23 cellular contexts compared by ENCODE assay signal in the genomic region with DNA sequence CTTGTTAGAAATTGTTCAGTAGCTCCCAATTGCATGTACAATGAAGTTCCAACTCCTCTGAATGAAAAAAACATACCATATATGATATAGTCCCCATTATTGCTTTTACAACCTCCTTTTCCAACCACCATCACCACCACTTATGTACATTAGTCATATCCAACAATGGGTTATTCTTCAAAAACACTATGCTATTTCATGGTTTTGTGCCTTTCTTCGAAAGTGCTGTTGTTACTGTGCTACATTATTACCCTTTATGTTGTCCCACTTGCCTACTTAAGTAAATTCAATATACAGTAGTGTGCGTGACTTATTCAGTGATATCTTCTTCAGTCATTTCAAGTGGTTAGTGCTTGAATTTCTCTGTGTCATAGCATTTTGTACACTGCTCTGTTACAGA.
DNase-seq lines count a peak whose midpoint lies in the region; ATAC-seq and TF ChIP-seq lines count a peak whose summit lies in the region.
"Had no signal": no experiment of that assay in that cellular context is flagged by ENCODE, and none has a peak within 500 bp of the region (broad histone marks: within the 10 kb centered on the region; RNA-seq: fewer than 3 reads in every experiment).

No MANE protein-coding gene starts in this region.

- in situ Hi-C loops in SK-MEL-5 (cut with HindIII; ENCODE audit: low pct_unique_long_range_greater_than_20kb, low sequenced_read_pairs) = no loop called here

- no TSS peak for BruUV-seq in MCF 10A (replicated peaks; lab: Mats Ljungman, UMichigan)

- TF ChIP-seq CTCF in glutamatergic neuron (IDR thresholded peaks at IDR 0.05; ENCODE audit: partially characterized antibody, unreplicated experiment) (no peak), MCF 10A (IDR thresholded peaks at IDR 0.05; ENCODE audit: unreplicated experiment) (no peak)

- H3K27ac Mint-ChIP-seq in activated CD4-positive, alpha-beta T cell treated with anti-CD3 and anti-CD28 coated beads for 36 hours = no peak overlapping the region
- H3K27ac Mint-ChIP-seq in activated CD4-positive, alpha-beta T cell treated with anti-CD3 and anti-CD28 coated beads, Interleukin-2, amount 10 ng/mL, durations not matched to agents 24 days and 14 days = no peak overlapping the region
- peak overlapping the region; percentile 83 for H3K27ac Mint-ChIP-seq in glutamatergic neuron (ENCODE audit: unreplicated experiment)
- no peak overlapping the region for H3K27ac Mint-ChIP-seq in MCF 10A (ENCODE audit: low read depth, unreplicated experiment)
- H3K27ac Mint-ChIP-seq: B cell, IgD-negative memory B cell had no signal

- no peaks in the 10 kb centered on the region for H3K9me3 Mint-ChIP-seq in activated CD4-positive, alpha-beta T cell treated with anti-CD3 and anti-CD28 coated beads for 36 hours (ENCODE audit: low read depth)
- no peaks in the 10 kb centered on the region for H3K9me3 Mint-ChIP-seq in activated CD4-positive, alpha-beta T cell treated with anti-CD3 and anti-CD28 coated beads, Interleukin-2, amount 10 ng/mL, durations not matched to agents 24 days and 14 days
- no peaks in the 10 kb centered on the region for H3K9me3 Mint-ChIP-seq in glutamatergic neuron (ENCODE audit: unreplicated experiment)
- H3K9me3 Mint-ChIP-seq in MCF 10A (ENCODE audit: unreplicated experiment) = no peaks in the 10 kb centered on the region
- H3K9me3 Mint-ChIP-seq: CD4-positive, CD25-positive, alpha-beta regulatory T cell; IgD-negative memory B cell had no signal

- peaks cover 18% of the 10 kb centered on the region for H3K36me3 Mint-ChIP-seq in activated CD4-positive, alpha-beta T cell treated with anti-CD3 and anti-CD28 coated beads for 36 hours (ENCODE audit: low read depth)
- H3K36me3 Mint-ChIP-seq in activated CD4-positive, alpha-beta T cell treated with anti-CD3 and anti-CD28 coated beads, Interleukin-2, amount 10 ng/mL, durations not matched to agents 24 days and 14 days (ENCODE audit: low read depth) = peaks cover 39% of the 10 kb centered on the region
- H3K36me3 Mint-ChIP-seq in glutamatergic neuron (ENCODE audit: unreplicated experiment) (no peaks in the 10 kb centered on the region), MCF 10A (ENCODE audit: insufficient read depth, unreplicated experiment) (peaks cover 67% of the 10 kb centered on the region)

- peaks cover 16% of the 10 kb centered on the region for H3K4me1 Mint-ChIP-seq in activated CD4-positive, alpha-beta T cell treated with anti-CD3 and anti-CD28 coated beads for 36 hours
- H3K4me1 Mint-ChIP-seq in activated CD4-positive, alpha-beta T cell treated with anti-CD3 and anti-CD28 coated beads, Interleukin-2, amount 10 ng/mL, durations not matched to agents 24 days and 14 days = peaks cover 23% of the 10 kb centered on the region
- peaks cover 21% of the 10 kb centered on the region for H3K4me1 Mint-ChIP-seq in glutamatergic neuron (ENCODE audit: low read depth, unreplicated experiment)
- H3K4me1 Mint-ChIP-seq in MCF 10A (ENCODE audit: insufficient read depth, unreplicated experiment) = peaks cover 8% of the 10 kb centered on the region
- H3K4me1 Mint-ChIP-seq: B cell had no signal

- CTCF ChIA-PET in activated CD4-positive, alpha-beta T cell treated with anti-CD3 and anti-CD28 coated beads for 36 hours (lab: Charles Lee) = no interaction called here
- CTCF ChIA-PET in MCF 10A (lab: Yijun Ruan, JAX) = interaction anchor here (1.1 kb wide), 1 partner anchor 206 kb away, joined by 3 read pairs; no protein-coding TSS in a partner anchor

- ATAC-seq in activated CD4-positive, alpha-beta T cell treated with anti-CD3 and anti-CD28 coated beads for 36 hours = peak; percentile 23
- no peak for ATAC-seq in HG02981 (IDR thresholded peaks at IDR 0.05; ENCODE audit: unreplicated experiment)

- no peak overlapping the region for H3K4me3 Mint-ChIP-seq in activated CD4-positive, alpha-beta T cell treated with anti-CD3 and anti-CD28 coated beads for 36 hours
- H3K4me3 Mint-ChIP-seq in activated CD4-positive, alpha-beta T cell treated with anti-CD3 and anti-CD28 coated beads, Interleukin-2, amount 10 ng/mL, durations not matched to agents 24 days and 14 days = no peak overlapping the region
- H3K4me3 Mint-ChIP-seq in glutamatergic neuron (ENCODE audit: unreplicated experiment) = no peak overlapping the region
- H3K4me3 Mint-ChIP-seq in MCF 10A (ENCODE audit: unreplicated experiment) = no peak overlapping the region
- H3K4me3 Mint-ChIP-seq: B cell; CD4-positive, CD25-positive, alpha-beta regulatory T cell; IgD-negative memory B cell had no signal

- DNase-seq in activated CD4-positive, alpha-beta T cell treated with anti-CD3 and anti-CD28 coated beads for 36 hours = no peak
- DNase-seq in activated CD4-positive, alpha-beta T cell treated with anti-CD3 and anti-CD28 coated beads, Interleukin-2, amount 10 ng/mL, durations not matched to agents 24 days and 14 days = no peak
- DNase-seq in COLO829 (ENCODE audit: low spot score) = peak; percentile 55
- peak; percentile 70 for DNase-seq in SK-MEL-5 (ENCODE audit: low read depth, low spot score)
- no peak for DNase-seq in glutamatergic neuron
- DNase-seq in MCF 10A (ENCODE audit: unreplicated experiment) = no peak
- no peak for DNase-seq in effector CD8-positive, alpha-beta T cell (lab: John Stamatoyannopoulos, UW)
- DNase-seq: 8988T; Calu3; CD4-positive, CD25-positive, alpha-beta regulatory T cell; GF-D8; Kasumi-1; MM.1S; NCI-H1092; NCI-H1436 treated with DMSO at 0.1 percent for 48 hours; NCI-H2081; NCI-H510A treated with DMSO at 0.1 percent for 48 hours; NCI-H774; OCI-M1; SHP77 had no signal

- intact Hi-C loops in activated CD4-positive, alpha-beta T cell treated with anti-CD3 and anti-CD28 coated beads for 36 hours (cut with DNase I, micrococcal nuclease) = no loop called here
- intact Hi-C loops in activated CD4-positive, alpha-beta T cell treated with anti-CD3 and anti-CD28 coated beads, Interleukin-2, amount 10 ng/mL, durations not matched to agents 24 days and 14 days (cut with micrococcal nuclease) = no loop called here
- intact Hi-C loops in MCF 10A (cut with micrococcal nuclease) = no loop called here

- POLR2A ChIA-PET in activated CD4-positive, alpha-beta T cell treated with anti-CD3 and anti-CD28 coated beads for 36 hours (lab: Charles Lee) = no interaction called here
- POLR2A ChIA-PET in MCF 10A (lab: Yijun Ruan, JAX) = no interaction called here

- no peaks in the 10 kb centered on the region for H3K27me3 Mint-ChIP-seq in activated CD4-positive, alpha-beta T cell treated with anti-CD3 and anti-CD28 coated beads for 36 hours
- no peaks in the 10 kb centered on the region for H3K27me3 Mint-ChIP-seq in activated CD4-positive, alpha-beta T cell treated with anti-CD3 and anti-CD28 coated beads, Interleukin-2, amount 10 ng/mL, durations not matched to agents 24 days and 14 days
- H3K27me3 Mint-ChIP-seq in glutamatergic neuron (ENCODE audit: unreplicated experiment) (peaks cover 3% of the 10 kb centered on the region), MCF 10A (ENCODE audit: insufficient read depth, unreplicated experiment) (no peaks in the 10 kb centered on the region)
- H3K27me3 Mint-ChIP-seq: B cell; CD4-positive, CD25-positive, alpha-beta regulatory T cell; IgD-negative memory B cell had no signal

Comparison
In these comparisons a context has a peak if more than half of its experiments do, and no peak if none do; other contexts are left out.
1. DNase-seq: peak in COLO829 (single experiment) and SK-MEL-5 (single experiment); none in activated CD4-positive, alpha-beta T cell treated with anti-CD3 and anti-CD28 coated beads for 36 hours (single experiment), activated CD4-positive, alpha-beta T cell treated with anti-CD3 and anti-CD28 coated beads, Interleukin-2, amount 10 ng/mL, durations not matched to agents 24 days and 14 days (single experiment), glutamatergic neuron (single experiment), MCF 10A (single experiment) and effector CD8-positive, alpha-beta T cell (single experiment).